Comparison of ENCODE assay signal across 2 cellular contexts in genomic region chr1:19792237-19793002, GRCh38.
TF ChIP-seq lines count a peak whose summit lies in the region.

No MANE protein-coding gene starts in this region.

TF ChIP-seq in K562, 482 proteins besides CTCF, POLR2A, EP300 and RAD21 (continues in another document):
- no peak for TF ChIP-seq ETS2 (tag; IDR thresholded peaks at IDR 0.05; ENCODE audit: borderline replicate concordance, poor library complexity, severe bottlenecking)
- TF ChIP-seq CEBPG (CRISPR knock-in tag; IDR thresholded peaks at IDR 0.05) = no peak
- no peak for TF ChIP-seq CEBPG (tag; conservative IDR thresholded peaks at IDR 0.05 in 1 of 2, IDR thresholded peaks at IDR 0.05 in 1 of 2)
- TF ChIP-seq YBX1 (IDR thresholded peaks at IDR 0.05) = no peak
- no peak for TF ChIP-seq GTF2B (IDR thresholded peaks at IDR 0.05; ENCODE audit: extremely low read depth, insufficient read length)
- no peak for TF ChIP-seq EP400 (IDR thresholded peaks at IDR 0.05)
- no peak for TF ChIP-seq KAT2B (IDR thresholded peaks at IDR 0.05; ENCODE audit: low read depth, low read length)
- no peak for TF ChIP-seq ZNF512 (tag; IDR thresholded peaks at IDR 0.05)
- TF ChIP-seq MYBL2 (IDR thresholded peaks at IDR 0.05; ENCODE audit: low read depth) = no peak
- TF ChIP-seq MYBL2 (CRISPR knock-in tag; IDR thresholded peaks at IDR 0.05; ENCODE audit: borderline replicate concordance) = no peak
- no peak for TF ChIP-seq ZNF184 (CRISPR knock-in tag; IDR thresholded peaks at IDR 0.05)
- no peak for TF ChIP-seq ZNF253 (CRISPR knock-in tag; conservative IDR thresholded peaks at IDR 0.05)
- no peak for TF ChIP-seq PTRF (tag; IDR thresholded peaks at IDR 0.05)
- TF ChIP-seq ZNF431 (CRISPR knock-in tag; IDR thresholded peaks at IDR 0.05) = no peak
- TF ChIP-seq SREBF1 (IDR thresholded peaks at IDR 0.05; ENCODE audit: borderline replicate concordance, low read depth, low read length) = no peak
- no peak for TF ChIP-seq FOXJ3 (CRISPR knock-in tag; IDR thresholded peaks at IDR 0.05)
- peak; percentile 95 for TF ChIP-seq C11orf30 (IDR thresholded peaks at IDR 0.05; ENCODE audit: low read depth)
- TF ChIP-seq MAZ (CRISPR knock-in tag; conservative IDR thresholded peaks at IDR 0.05 in 1 of 2, IDR thresholded peaks at IDR 0.05 in 1 of 2) = no peak
- TF ChIP-seq CREB3 (tag; conservative IDR thresholded peaks at IDR 0.05; ENCODE audit: low read depth) = no peak
- no peak for TF ChIP-seq RB1 (IDR thresholded peaks at IDR 0.05; ENCODE audit: low read depth)
- no peak for TF ChIP-seq SIRT6 (IDR thresholded peaks at IDR 0.05; ENCODE audit: low read depth, low read length)
- TF ChIP-seq MAFG (tag; conservative IDR thresholded peaks at IDR 0.05) = peak; percentile 94
- no peak for TF ChIP-seq HDAC6 (IDR thresholded peaks at IDR 0.05; ENCODE audit: low read depth, low read length)
- no peak for TF ChIP-seq TBP (optimal IDR thresholded peaks at IDR 0.05; ENCODE audit: low read depth, low read length)
- TF ChIP-seq TEAD4 (IDR thresholded peaks at IDR 0.05; ENCODE audit: low read length) = no peak
- TF ChIP-seq TEAD4 (CRISPR knock-in tag; IDR thresholded peaks at IDR 0.05; ENCODE audit: borderline replicate concordance) = no peak
- no peak for TF ChIP-seq ZBTB2 (IDR thresholded peaks at IDR 0.05)
- no peak for TF ChIP-seq ZEB2 (IDR thresholded peaks at IDR 0.05)
- TF ChIP-seq MAFK (IDR thresholded peaks at IDR 0.05; ENCODE audit: low read length) = peak; percentile 97
- no peak for TF ChIP-seq ELK3 (CRISPR knock-in tag; IDR thresholded peaks at IDR 0.05)
- TF ChIP-seq HDAC1 (IDR thresholded peaks at IDR 0.05) = no peak
- TF ChIP-seq ZNF316 (IDR thresholded peaks at IDR 0.05) = peak; percentile 97
- TF ChIP-seq ZNF57 (CRISPR knock-in tag; IDR thresholded peaks at IDR 0.05) = no peak
- no peak for TF ChIP-seq ARID1B (IDR thresholded peaks at IDR 0.05)
- TF ChIP-seq PHB2 (IDR thresholded peaks at IDR 0.05; ENCODE audit: low read depth) = no peak
- TF ChIP-seq SOX6 (IDR thresholded peaks at IDR 0.05) = no peak
- no peak for TF ChIP-seq FOXM1 (IDR thresholded peaks at IDR 0.05; ENCODE audit: low read depth)
- TF ChIP-seq FOXM1 (CRISPR knock-in tag; IDR thresholded peaks at IDR 0.05; ENCODE audit: low read depth) = no peak
- TF ChIP-seq MAFF (IDR thresholded peaks at IDR 0.05; ENCODE audit: low read length) = peak; percentile 98

TF ChIP-seq in SK-N-SH treated with all-trans-retinoic acid at 6 μM for 48 hours, 23 proteins besides CTCF, POLR2A, EP300 and RAD21:
- TF ChIP-seq TCF4 (CRISPR knock-in tag; IDR thresholded peaks at IDR 0.05; ENCODE audit: borderline replicate concordance) (no peak), ISL1 (CRISPR knock-in tag; IDR thresholded peaks at IDR 0.05) (no peak), TOX (CRISPR knock-in tag; IDR thresholded peaks at IDR 0.05; ENCODE audit: borderline replicate concordance) (no peak), TSHZ2 (CRISPR knock-in tag; IDR thresholded peaks at IDR 0.05) (no peak), BACH2 (CRISPR knock-in tag; IDR thresholded peaks at IDR 0.05; ENCODE audit: borderline replicate concordance) (no peak), ARNTL (CRISPR knock-in tag; IDR thresholded peaks at IDR 0.05; ENCODE audit: borderline replicate concordance, low read depth) (no peak), GLIS3 (CRISPR knock-in tag; IDR thresholded peaks at IDR 0.05) (no peak), POU6F1 (CRISPR knock-in tag; IDR thresholded peaks at IDR 0.05; ENCODE audit: borderline replicate concordance, low read depth) (no peak), CSDC2 (CRISPR knock-in tag; IDR thresholded peaks at IDR 0.05) (no peak)
